ENCODE assay signal across 10 cellular contexts in the genomic region with DNA sequence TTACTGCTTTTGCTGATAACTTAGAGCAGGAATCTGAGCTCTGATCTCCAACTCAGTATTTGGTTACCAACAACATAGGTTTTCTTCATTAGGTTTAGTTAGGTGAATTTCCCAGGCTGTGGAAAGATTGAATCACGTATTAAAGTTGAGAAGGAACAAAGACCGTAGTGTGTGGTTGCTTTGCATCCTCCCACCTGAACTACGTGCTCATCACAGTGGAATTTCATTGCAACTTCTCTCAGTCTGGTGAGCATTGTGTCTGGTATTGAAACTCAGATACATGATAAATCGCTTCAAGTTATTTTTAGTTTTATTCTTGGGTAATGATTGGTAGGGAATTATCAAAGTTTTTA.
DNase-seq lines count a peak whose midpoint lies in the region; ATAC-seq and TF ChIP-seq lines count a peak whose summit lies in the region.
"Had no signal": no experiment of that assay in that cellular context is flagged by ENCODE, and none has a peak within 500 bp of the region (broad histone marks: within the 10 kb centered on the region; RNA-seq: fewer than 3 reads in every experiment).

No MANE protein-coding gene starts in this region.

- H3K79me2 ChIP-seq in trophoblast cell (ENCODE audit: control insufficient read depth, insufficient read depth, low read length, poor library complexity) = no peaks in the 10 kb centered on the region

- peak; percentile 97 for DNase-seq in ELR (ENCODE audit: low read depth)
- DNase-seq in M059J (ENCODE audit: low read depth) = peak; percentile 92
- peak in 1 of 4 donors; percentile 27 for DNase-seq in body of pancreas
- DNase-seq in trophoblast cell = peak; percentile 59 to 79
- DNase-seq in transverse colon = no peak
- DNase-seq: foreskin melanocyte, T-helper 1 cell had no signal

- H3K27ac ChIP-seq in body of pancreas (peak overlapping the region in 3 of 4 donors; percentile 3 to 71 (median 16)), trophoblast cell (ENCODE audit: low read depth, low read length) (peak overlapping the region; percentile 48), transverse colon (no peak overlapping the region)

- no peak overlapping the region for H3K4me3 ChIP-seq in body of pancreas
- H3K4me3 ChIP-seq in trophoblast cell (ENCODE audit: low read depth, low read length) = no peak overlapping the region
- no peak overlapping the region for H3K4me3 ChIP-seq in transverse colon

- intact Hi-C loops in body of pancreas (cut with DNase I) (no loop called here), transverse colon (cut with DNase I; ENCODE audit: low total_unique reads) (no loop called here)

- no peak overlapping the region for H2BK5ac ChIP-seq in trophoblast cell (ENCODE audit: low read depth, low read length, poor library complexity)

- no peak overlapping the region for H2AFZ ChIP-seq in trophoblast cell (ENCODE audit: insufficient read depth, low read length, poor library complexity)

- no peak overlapping the region for H4K12ac ChIP-seq in trophoblast cell (ENCODE audit: low read depth, low read length)

- H3K23ac ChIP-seq in trophoblast cell (ENCODE audit: low read length) = no peak overlapping the region

- no peaks in the 10 kb centered on the region for H3K4me1 ChIP-seq in body of pancreas
- peaks cover 0 to 9% of the 10 kb centered on the region in 2 experiments for H3K4me1 ChIP-seq in trophoblast cell (ENCODE audit: control insufficient read depth in 1 of 2, insufficient read depth in 2 of 2, low read length in 2 of 2)
- no peaks in the 10 kb centered on the region for H3K4me1 ChIP-seq in transverse colon

- in situ Hi-C loops in transverse colon (cut with MboI; ENCODE audit: low pct_ligation_motif_present in 1 of 4, low pct_unique_long_range_greater_than_20kb in 1 of 4, low sequenced_read_pairs in 3 of 4) = no loop called here

- no peak overlapping the region for H3K4me2 ChIP-seq in trophoblast cell (ENCODE audit: low read length)

- no peak overlapping the region for H3K9ac ChIP-seq in trophoblast cell (ENCODE audit: low read length)

- H3K4ac ChIP-seq in trophoblast cell (ENCODE audit: low read depth, low read length) = no peak overlapping the region

- no peak overlapping the region for H3K14ac ChIP-seq in trophoblast cell (ENCODE audit: low read length)

- H3K36me3 ChIP-seq in body of pancreas (replicated peaks in 1 of 2; ENCODE audit: insufficient read depth in 1 of 2, low read depth in 2 of 2) (no peaks in the 10 kb centered on the region), trophoblast cell (ENCODE audit: control insufficient read depth in 1 of 2, insufficient read depth in 2 of 2, low read length in 2 of 2) (no peaks in the 10 kb centered on the region), transverse colon (no peaks in the 10 kb centered on the region)

- no peak overlapping the region for H2BK12ac ChIP-seq in trophoblast cell (ENCODE audit: low read length)

- ATAC-seq in body of pancreas (peak; percentile 87), GM21423 (IDR thresholded peaks at IDR 0.05; ENCODE audit: unreplicated experiment) (no peak), HG03280 (IDR thresholded peaks at IDR 0.05; ENCODE audit: unreplicated experiment) (no peak), GM19463 (IDR thresholded peaks at IDR 0.05; ENCODE audit: unreplicated experiment) (no peak)

- H4K91ac ChIP-seq in trophoblast cell (ENCODE audit: low read depth, low read length) = no peak overlapping the region

- no peak overlapping the region for H2BK120ac ChIP-seq in trophoblast cell (ENCODE audit: insufficient read depth, low read length, poor library complexity)

- TF ChIP-seq CTCF in body of pancreas (IDR thresholded peaks at IDR 0.05) (no peak), transverse colon (IDR thresholded peaks at IDR 0.05) (no peak)

- H4K8ac ChIP-seq in trophoblast cell (ENCODE audit: low read depth, low read length) = no peak overlapping the region

- TF ChIP-seq POLR2A in body of pancreas (IDR thresholded peaks at IDR 0.05) = no peak
- no peak for TF ChIP-seq POLR2A in transverse colon (IDR thresholded peaks at IDR 0.05)

- H3K27me3 ChIP-seq in body of pancreas (no peaks in the 10 kb centered on the region), trophoblast cell (ENCODE audit: insufficient read depth, low read length) (no peaks in the 10 kb centered on the region), transverse colon (no peaks in the 10 kb centered on the region)

- H3K9me3 ChIP-seq in body of pancreas (no peaks in the 10 kb centered on the region), trophoblast cell (ENCODE audit: insufficient read depth, low read depth, low read length) (no peaks in the 10 kb centered on the region), transverse colon (no peaks in the 10 kb centered on the region)

- H3K79me1 ChIP-seq in trophoblast cell (ENCODE audit: low read length) = peaks cover 3% of the 10 kb centered on the region

- no peak overlapping the region for H3K18ac ChIP-seq in trophoblast cell (ENCODE audit: low read length)

- WGBS in body of pancreas, 2 donors = 24 to 39% methylated on average over 4 of the region's 4 CpGs
- WGBS in trophoblast cell (ENCODE audit: extremely low coverage, insufficient coverage, insufficient read length) = no CpG with 5 or more reads among the region's 4 CpGs
- WGBS in transverse colon (ENCODE audit: low coverage in 1 of 2), 2 donors = 78 to 85% methylated on average over 3 to 4 of the region's 4 CpGs

- TF ChIP-seq EP300 in transverse colon (IDR thresholded peaks at IDR 0.05; ENCODE audit: low read depth) = no peak

- no peak overlapping the region for H2AK5ac ChIP-seq in trophoblast cell (ENCODE audit: low read length)

Comparison
In these comparisons a context has a peak if more than half of its experiments do, and no peak if none do; other contexts are left out.
1. H3K27ac ChIP-seq: peak in body of pancreas (3 of 4) and trophoblast cell (single experiment); none in transverse colon (0 of 4).